ENCODE assay signal across 33 cellular contexts in genomic region chr12:92606956-92607355, GRCh38.
"Had no signal": no experiment of that assay in that cellular context is flagged by ENCODE, and none has a peak within 500 bp of the region (broad histone marks: within the 10 kb centered on the region; RNA-seq: fewer than 3 reads in every experiment).

No MANE protein-coding gene starts in this region.

- H2AFZ ChIP-seq: hepatocyte had no signal

- H3K9me3 ChIP-seq: adrenal gland, body of pancreas, colonic mucosa, ovary, stomach, suprapubic skin, tibial artery had no signal

- H3K27me3 Mint-ChIP-seq: activated T-helper 17 cell treated with anti-CD3 and anti-CD28 coated beads, Interleukin-2, amount 50 U/mL, for 72 hours; progenitor cell of endocrine pancreas; stimulated activated naive B cell treated with anti-CD40 and anti-IgM and Interleukin-4, amounts not matched to agents 10 μg/mL and 1 μg/mL and 100 μg/mL, for 72 hours had no signal

- H3K4me3 Mint-ChIP-seq: nephron; stimulated activated naive B cell treated with anti-CD40 and anti-IgM and Interleukin-4, amounts not matched to agents 10 μg/mL and 1 μg/mL and 100 μg/mL, for 72 hours; T-helper 1 cell treated with Interleukin-12 subunit alpha and Interleukin-12 subunit beta and Interleukin-4 antibody, amounts not matched to agents 30 μg/mL and 1 μg/mL, for 36 hours had no signal

- H3K27ac Mint-ChIP-seq: activated naive CD4-positive, alpha-beta T cell treated with anti-CD3 and anti-CD28 coated beads, Interleukin-2, amount 50 U/mL, for 72 hours; activated T-helper 17 cell treated with anti-CD3 and anti-CD28 coated beads, Interleukin-2, amount 50 U/mL, for 72 hours; nephron; progenitor cell of endocrine pancreas; stimulated activated naive B cell treated with anti-CD40 and anti-IgM and Interleukin-4, amounts not matched to agents 10 μg/mL and 1 μg/mL and 100 μg/mL, for 72 hours; T-helper 1 cell treated with Interleukin-12 subunit alpha and Interleukin-12 subunit beta and Interleukin-4 antibody, amounts not matched to agents 30 μg/mL and 1 μg/mL, for 36 hours had no signal

- H3K4me1 ChIP-seq: body of pancreas, colonic mucosa had no signal

- H3K79me2 ChIP-seq: hepatocyte had no signal

- FAIRE-seq: frontal cortex, keratinocyte had no signal

- ATAC-seq: activated CD4-positive, CD25-positive, alpha-beta regulatory T cell treated with anti-CD3 and anti-CD28 coated beads, Interleukin-2, amount 50 U/mL, for 24 hours; activated naive CD4-positive, alpha-beta T cell treated with anti-CD3 and anti-CD28 coated beads, Interleukin-2, amount 50 U/mL, for 72 hours; activated T-helper 17 cell treated with anti-CD3 and anti-CD28 coated beads, Interleukin-2, amount 50 U/mL, for 72 hours; body of pancreas; left cardiac atrium; sciatic nerve; stimulated activated naive B cell treated with anti-CD40 and anti-IgM and Interleukin-4, amounts not matched to agents 10 μg/mL and 1 μg/mL and 100 μg/mL, for 72 hours had no signal

- H3K4me2 ChIP-seq: hepatocyte had no signal

- H3K27me3 ChIP-seq: adrenal gland, body of pancreas, cardiac muscle cell, colonic mucosa, hepatocyte, ovary, stomach, suprapubic skin, tibial artery had no signal

- DNase-seq: activated CD4-positive, alpha-beta T cell treated with anti-CD3 and anti-CD28 coated beads for 48 hours; activated CD4-positive, alpha-beta T cell treated with anti-CD3 and anti-CD28 coated beads, Interleukin-2, amount 50 U/mL, for 48 hours; activated CD8-positive, alpha-beta memory T cell treated with anti-CD3 and anti-CD28 coated beads for 24 hours; activated gamma-delta T cell treated with Interleukin-2 at 50 U/mL for 16 hours; adrenal gland; aorta; body of pancreas; cerebellar nuclear complex; colonic mucosa; effector CD8-positive, alpha-beta T cell; glutamatergic neuron; left cardiac atrium; mammary epithelial cell; ovary; stimulated activated CD4-positive, alpha-beta T cell treated with anti-CD3 and anti-CD28 coated beads, Interleukin-1b, Interleukin-23, amount 100 ng/mL, for 48 hours; stimulated activated naive B cell treated with anti-CD40 and anti-IgM and Interleukin-4, amounts not matched to agents 10 μg/mL and 1 μg/mL and 100 μg/mL, for 72 hours; stomach; T-helper 9 cell; tibial artery had no signal

- H3K27ac ChIP-seq: adrenal gland, body of pancreas, cardiac muscle cell, colonic mucosa, hepatocyte, ovary, skin epidermis, stomach, suprapubic skin, VCaP had no signal

- H3K36me3 ChIP-seq: adrenal gland, cardiac muscle cell, colonic mucosa, ovary, stomach, suprapubic skin, tibial artery had no signal

- H3K4me3 ChIP-seq: adrenal gland, body of pancreas, cardiac muscle cell, colonic mucosa, hepatocyte, ovary, skin epidermis, stomach, suprapubic skin, tibial artery had no signal
